Comparison of ENCODE assay signal across 8 cellular contexts in the genomic region with DNA sequence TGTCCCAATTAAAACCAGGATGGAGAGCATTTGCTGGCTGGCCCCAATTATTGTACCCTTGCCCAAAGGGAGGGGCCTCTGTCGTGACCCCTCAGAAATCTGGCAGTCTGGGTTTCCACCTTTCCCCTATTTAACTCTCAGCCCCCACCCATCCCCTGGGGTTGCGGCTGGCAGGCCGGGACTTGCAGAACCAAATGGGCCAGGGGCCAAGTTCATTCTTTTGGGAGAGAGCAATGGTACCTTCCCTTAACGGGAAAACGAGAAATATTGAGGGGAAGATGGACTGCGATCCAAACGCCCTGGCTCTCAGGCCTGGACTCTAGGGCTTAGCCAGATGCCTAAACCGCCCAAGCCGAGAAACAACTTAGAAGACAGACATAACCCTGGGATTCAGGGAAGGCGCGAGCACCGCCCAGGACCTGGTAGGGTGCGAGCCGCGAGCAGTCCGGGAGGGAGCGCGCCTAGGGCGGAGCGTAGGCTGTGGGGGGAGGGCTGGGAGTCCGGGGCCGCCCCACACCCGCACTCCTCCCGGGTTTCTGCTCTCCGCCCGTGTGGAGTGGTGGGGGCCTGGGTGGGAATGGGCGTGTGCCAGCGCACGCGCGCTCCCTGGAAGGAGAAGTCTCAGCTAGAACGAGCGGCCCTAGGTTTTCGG. TPM values are rescaled to one million over a fixed set of nuclear protein-coding genes. Genes with fewer than 3 reads are reported as not detected.
DNase-seq lines count a peak whose midpoint lies in the region; ATAC-seq and TF ChIP-seq lines count a peak whose summit lies in the region.

A gene with protein sequence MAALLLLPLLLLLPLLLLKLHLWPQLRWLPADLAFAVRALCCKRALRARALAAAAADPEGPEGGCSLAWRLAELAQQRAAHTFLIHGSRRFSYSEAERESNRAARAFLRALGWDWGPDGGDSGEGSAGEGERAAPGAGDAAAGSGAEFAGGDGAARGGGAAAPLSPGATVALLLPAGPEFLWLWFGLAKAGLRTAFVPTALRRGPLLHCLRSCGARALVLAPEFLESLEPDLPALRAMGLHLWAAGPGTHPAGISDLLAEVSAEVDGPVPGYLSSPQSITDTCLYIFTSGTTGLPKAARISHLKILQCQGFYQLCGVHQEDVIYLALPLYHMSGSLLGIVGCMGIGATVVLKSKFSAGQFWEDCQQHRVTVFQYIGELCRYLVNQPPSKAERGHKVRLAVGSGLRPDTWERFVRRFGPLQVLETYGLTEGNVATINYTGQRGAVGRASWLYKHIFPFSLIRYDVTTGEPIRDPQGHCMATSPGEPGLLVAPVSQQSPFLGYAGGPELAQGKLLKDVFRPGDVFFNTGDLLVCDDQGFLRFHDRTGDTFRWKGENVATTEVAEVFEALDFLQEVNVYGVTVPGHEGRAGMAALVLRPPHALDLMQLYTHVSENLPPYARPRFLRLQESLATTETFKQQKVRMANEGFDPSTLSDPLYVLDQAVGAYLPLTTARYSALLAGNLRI (plus strand): TSS at position 628 of the 652 bp plus-strand sequence. CDS start 91 bp downstream, outside the sequence.

- H3K9me3 ChIP-seq in Peyer's patch: no peaks in the 10 kb centered on the region

- ATAC-seq in activated CD8-positive, alpha-beta memory T cell treated with anti-CD3 and anti-CD28 coated beads, Interleukin-2, amount 10 ng/mL, durations not matched to agents 7 days and 5 days: peak; percentile 64
- ATAC-seq in HG03196 (IDR thresholded peaks at IDR 0.05; ENCODE audit: unreplicated experiment): peak; percentile 5
- peak; percentile 80 for ATAC-seq in left colon
- ATAC-seq in stimulated activated effector memory CD8-positive, alpha-beta T cell treated with anti-CD3 and anti-CD28 coated beads, Interleukin-12 subunit alpha, Interleukin-12 subunit beta, amount 100 ng/mL, for 72 hours: peak; percentile 52

- peaks cover 3 to 22% (median 11%) of the 10 kb centered on the region in 4 donors for H3K4me1 ChIP-seq in Peyer's patch

- DNase-seq in activated CD8-positive, alpha-beta memory T cell treated with anti-CD3 and anti-CD28 coated beads, Interleukin-2, amount 10 ng/mL, durations not matched to agents 7 days and 5 days: no peak
- DNase-seq in activated CD8-positive, alpha-beta memory T cell treated with anti-CD3 and anti-CD28 coated beads for 24 hours: no peak
- DNase-seq in Peyer's patch (peak in 1 of 3 donors; percentile 82), left colon (peak; percentile 40 to 83), inferior parietal cortex (ENCODE audit: extremely low spot score) (no peak)
- DNase-seq in stimulated activated effector memory CD8-positive, alpha-beta T cell treated with anti-CD3 and anti-CD28 coated beads, Interleukin-12 subunit alpha, Interleukin-12 subunit beta, amount 100 ng/mL, for 72 hours (ENCODE audit: low spot score in 2 of 2): no peak

- H3K27ac ChIP-seq in Peyer's patch: peak within 1 kb of the TSS; percentile 75 to 90 (median 88)

- H3K36me3 Mint-ChIP-seq in activated CD8-positive, alpha-beta memory T cell treated with anti-CD3 and anti-CD28 coated beads, Interleukin-2, amount 10 ng/mL, durations not matched to agents 7 days and 5 days: peaks cover 3% of the 10 kb centered on the region
- H3K36me3 Mint-ChIP-seq in dendritic cell treated with granulocyte-macrophage colony-stimulating factor and Interleukin-4, amounts not matched to agents 40 ng/mL and 50 ng/mL, for 4 days (ENCODE audit: low read depth): peaks cover 81% of the 10 kb centered on the region
- H3K36me3 Mint-ChIP-seq in stimulated activated effector memory CD8-positive, alpha-beta T cell treated with anti-CD3 and anti-CD28 coated beads, Interleukin-12 subunit alpha, Interleukin-12 subunit beta, amount 100 ng/mL, for 72 hours: peaks cover 26% of the 10 kb centered on the region

- peak in 1 of 2 donors; percentile 20 for TF ChIP-seq POLR2A in Peyer's patch (IDR thresholded peaks at IDR 0.05)

- no peaks in the 10 kb centered on the region for H3K9me3 Mint-ChIP-seq in activated CD8-positive, alpha-beta memory T cell treated with anti-CD3 and anti-CD28 coated beads, Interleukin-2, amount 10 ng/mL, durations not matched to agents 7 days and 5 days (ENCODE audit: low read depth)
- H3K9me3 Mint-ChIP-seq in dendritic cell treated with granulocyte-macrophage colony-stimulating factor and Interleukin-4, amounts not matched to agents 40 ng/mL and 50 ng/mL, for 4 days: no peaks in the 10 kb centered on the region
- H3K9me3 Mint-ChIP-seq in stimulated activated effector memory CD8-positive, alpha-beta T cell treated with anti-CD3 and anti-CD28 coated beads, Interleukin-12 subunit alpha, Interleukin-12 subunit beta, amount 100 ng/mL, for 72 hours: no peaks in the 10 kb centered on the region

- no peak for TF ChIP-seq CTCF in Peyer's patch (IDR thresholded peaks at IDR 0.05)

- H3K27me3 Mint-ChIP-seq in activated CD8-positive, alpha-beta memory T cell treated with anti-CD3 and anti-CD28 coated beads, Interleukin-2, amount 10 ng/mL, durations not matched to agents 7 days and 5 days: no peaks in the 10 kb centered on the region
- no peaks in the 10 kb centered on the region for H3K27me3 Mint-ChIP-seq in dendritic cell treated with granulocyte-macrophage colony-stimulating factor and Interleukin-4, amounts not matched to agents 40 ng/mL and 50 ng/mL, for 4 days

- intact Hi-C loops in dendritic cell treated with granulocyte-macrophage colony-stimulating factor and Interleukin-4, amounts not matched to agents 40 ng/mL and 50 ng/mL, for 4 days (cut with micrococcal nuclease): no loop called here
- intact Hi-C loops in left colon (cut with DNase I, micrococcal nuclease): no loop called here

- CTCF ChIA-PET in activated CD8-positive, alpha-beta memory T cell treated with anti-CD3 and anti-CD28 coated beads, Interleukin-2, amount 10 ng/mL, durations not matched to agents 7 days and 5 days (lab: Charles Lee): interaction anchor here (0.7 to 3.1 kb wide), 18 partner anchors 12 to 423 kb away, joined by 3 to 18 read pairs (median 4); a partner anchor contains a TSS

- H3K27ac Mint-ChIP-seq in activated CD8-positive, alpha-beta memory T cell treated with anti-CD3 and anti-CD28 coated beads, Interleukin-2, amount 10 ng/mL, durations not matched to agents 7 days and 5 days: peak within 1 kb of the TSS; percentile 97
- peak within 1 kb of the TSS; percentile 83 for H3K27ac Mint-ChIP-seq in dendritic cell treated with granulocyte-macrophage colony-stimulating factor and Interleukin-4, amounts not matched to agents 40 ng/mL and 50 ng/mL, for 4 days
- H3K27ac Mint-ChIP-seq in stimulated activated effector memory CD8-positive, alpha-beta T cell treated with anti-CD3 and anti-CD28 coated beads, Interleukin-12 subunit alpha, Interleukin-12 subunit beta, amount 100 ng/mL, for 72 hours: peak within 1 kb of the TSS; percentile 70

- no peaks in the 10 kb centered on the region for H3K27me3 ChIP-seq in Peyer's patch

- H3K4me3 Mint-ChIP-seq in activated CD8-positive, alpha-beta memory T cell treated with anti-CD3 and anti-CD28 coated beads, Interleukin-2, amount 10 ng/mL, durations not matched to agents 7 days and 5 days: peak within 1 kb of the TSS; percentile 87
- peak within 1 kb of the TSS; percentile 84 for H3K4me3 Mint-ChIP-seq in dendritic cell treated with granulocyte-macrophage colony-stimulating factor and Interleukin-4, amounts not matched to agents 40 ng/mL and 50 ng/mL, for 4 days
- peak within 1 kb of the TSS; percentile 76 for H3K4me3 Mint-ChIP-seq in stimulated activated effector memory CD8-positive, alpha-beta T cell treated with anti-CD3 and anti-CD28 coated beads, Interleukin-12 subunit alpha, Interleukin-12 subunit beta, amount 100 ng/mL, for 72 hours

- H3K4me3 ChIP-seq in Peyer's patch: peak within 1 kb of the TSS; percentile 70 to 91 (median 80)

- H3K36me3 ChIP-seq in Peyer's patch: peaks cover 0 to 28% (median 0%) of the 10 kb centered on the region in 3 donors

- peaks cover 40% of the 10 kb centered on the region for H3K4me1 Mint-ChIP-seq in activated CD8-positive, alpha-beta memory T cell treated with anti-CD3 and anti-CD28 coated beads, Interleukin-2, amount 10 ng/mL, durations not matched to agents 7 days and 5 days
- peaks cover 90% of the 10 kb centered on the region for H3K4me1 Mint-ChIP-seq in dendritic cell treated with granulocyte-macrophage colony-stimulating factor and Interleukin-4, amounts not matched to agents 40 ng/mL and 50 ng/mL, for 4 days (ENCODE audit: low read depth)
- peaks cover 49% of the 10 kb centered on the region for H3K4me1 Mint-ChIP-seq in stimulated activated effector memory CD8-positive, alpha-beta T cell treated with anti-CD3 and anti-CD28 coated beads, Interleukin-12 subunit alpha, Interleukin-12 subunit beta, amount 100 ng/mL, for 72 hours

RNA-seq across cellular contexts. Expression of the gene that starts here (rescaled TPM):
- 10 to 100 TPM; 39.8 to 43.0 TPM for total RNA-seq in activated CD8-positive, alpha-beta memory T cell treated with anti-CD3 and anti-CD28 coated beads, Interleukin-2, amount 10 ng/mL, durations not matched to agents 7 days and 5 days
- total RNA-seq in Peyer's patch (100 to 1,000 TPM in 1 of 4 donors, 10 to 100 TPM in 3; 12.3 to 124 (median 22.0) TPM), left colon (10 to 100 TPM; 22.5 to 24.8 TPM)

Comparison
In these comparisons a context has a peak if more than half of its experiments do, and no peak if none do; other contexts are left out.
1. ATAC-seq: peak in every context shown above with its lines; median percentile 80 in left colon; 64 in activated CD8-positive, alpha-beta memory T cell treated with anti-CD3 and anti-CD28 coated beads, Interleukin-2, amount 10 ng/mL, durations not matched to agents 7 days and 5 days; 52 in stimulated activated effector memory CD8-positive, alpha-beta T cell treated with anti-CD3 and anti-CD28 coated beads, Interleukin-12 subunit alpha, Interleukin-12 subunit beta, amount 100 ng/mL, for 72 hours; 5 in HG03196.
2. DNase-seq: peak in left colon (2 of 2); none in activated CD8-positive, alpha-beta memory T cell treated with anti-CD3 and anti-CD28 coated beads, Interleukin-2, amount 10 ng/mL, durations not matched to agents 7 days and 5 days (single experiment), activated CD8-positive, alpha-beta memory T cell treated with anti-CD3 and anti-CD28 coated beads for 24 hours (single experiment), stimulated activated effector memory CD8-positive, alpha-beta T cell treated with anti-CD3 and anti-CD28 coated beads, Interleukin-12 subunit alpha, Interleukin-12 subunit beta, amount 100 ng/mL, for 72 hours (0 of 2) and inferior parietal cortex (single experiment).
3. Peak in every context shown above with its lines, with median percentiles within 50 percentile points of each other: H3K27ac Mint-ChIP-seq and H3K4me3 Mint-ChIP-seq.